8 cellular contexts compared by ENCODE assay signal in the genomic region with DNA sequence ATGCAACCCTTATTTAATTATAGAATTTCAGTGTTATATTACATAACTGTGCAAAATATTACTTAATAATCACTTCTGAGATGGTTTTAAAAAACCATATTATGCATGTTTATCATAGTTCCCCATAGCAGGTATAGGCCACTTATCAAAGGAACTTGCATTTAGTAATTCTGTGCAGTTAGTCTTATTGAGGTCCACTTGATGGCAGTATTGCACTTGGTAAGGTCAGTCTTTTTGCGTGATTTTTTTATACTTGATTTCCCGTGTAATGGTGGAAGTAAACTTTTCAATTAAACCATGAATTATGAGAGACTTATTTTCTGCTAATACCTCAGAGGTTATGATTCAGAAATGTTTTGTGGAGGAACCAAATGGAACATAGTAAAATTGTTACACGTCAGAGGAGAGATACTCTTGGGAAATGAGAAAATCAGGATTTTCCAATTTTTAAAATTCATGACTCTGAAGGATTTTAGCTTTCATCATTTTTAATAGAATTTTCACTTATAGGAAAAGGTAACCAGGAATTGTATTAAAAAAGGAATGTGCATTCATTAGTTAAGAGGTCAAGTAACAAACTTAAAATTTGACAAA.
DNase-seq lines count a peak whose midpoint lies in the region; ATAC-seq and TF ChIP-seq lines count a peak whose summit lies in the region.

No MANE protein-coding gene starts in this region.

- intact Hi-C loops in adrenal gland (cut with DNase I) (no loop called here), head of caudate nucleus (cut with DNase I) (no loop called here)

- TF ChIP-seq CTCF in AG04449 (IDR thresholded peaks at IDR 0.05; ENCODE audit: insufficient read depth, low read length, missing control alignments): peak; percentile 53
- TF ChIP-seq CTCF in adrenal gland (IDR thresholded peaks at IDR 0.05): peak; percentile 27 to 64 (median 54)

- no peaks in the 10 kb centered on the region for H3K4me1 ChIP-seq in adrenal gland (replicated peaks in 1 of 2)

- no peaks in the 10 kb centered on the region for H3K27me3 ChIP-seq in adrenal gland

- CTCF ChIA-PET in AG04449 (lab: Yijun Ruan, JAX): interaction anchor here (0.9 kb wide), 1 partner anchor 19 kb away, joined by 3 read pairs; no protein-coding TSS in a partner anchor

- H3K36me3 ChIP-seq in adrenal gland (replicated peaks in 1 of 2): no peaks in the 10 kb centered on the region

- H3K4me3 ChIP-seq in AG04449 (ENCODE audit: low read depth, low read length) (no peak overlapping the region), adrenal gland (no peak overlapping the region)

- TF ChIP-seq POLR2A in adrenal gland (IDR thresholded peaks at IDR 0.05): no peak

- ATAC-seq in GM18498 (IDR thresholded peaks at IDR 0.05; ENCODE audit: unreplicated experiment): peak; percentile 61

- POLR2A ChIA-PET in AG04449 (lab: Yijun Ruan, JAX): no interaction called here

- no peak overlapping the region for H3K27ac ChIP-seq in adrenal gland

- H3K9me3 ChIP-seq in adrenal gland (replicated peaks in 1 of 3): no peaks in the 10 kb centered on the region

- peak; percentile 14 for DNase-seq in AG04449 (ENCODE audit: low read depth, low spot score)
- DNase-seq in NCI-H1092 treated with DMSO at 0.1 percent for 48 hours (lab: John Stamatoyannopoulos, UW): peak; percentile 71
- no peak for DNase-seq in adrenal gland
- peak; percentile 55 for DNase-seq in kidney glomerular epithelial cell (lab: John Stamatoyannopoulos, UW)
- DNase-seq in NK-92 treated with Interleukin-12 subunit alpha and Interleukin-12 subunit beta, amount 100 ng/mL, for 24 hours (lab: John Stamatoyannopoulos, UW): no peak
- DNase-seq in head of caudate nucleus: no peak
- DNase-seq in cortex of kidney (lab: John Stamatoyannopoulos, UW): no peak

- WGBS in adrenal gland, 4 donors: 13 to 18% (median 17%) methylated on average over 3 of the region's 3 CpGs

Comparison
In these comparisons a context has a peak if more than half of its experiments do, and no peak if none do; other contexts are left out.
1. DNase-seq: peak in AG04449 (single experiment), NCI-H1092 treated with DMSO at 0.1 percent for 48 hours (single experiment) and kidney glomerular epithelial cell (single experiment); none in adrenal gland (0 of 7), NK-92 treated with Interleukin-12 subunit alpha and Interleukin-12 subunit beta, amount 100 ng/mL, for 24 hours (single experiment), head of caudate nucleus (0 of 42) and cortex of kidney (single experiment).